In the genomic region with DNA sequence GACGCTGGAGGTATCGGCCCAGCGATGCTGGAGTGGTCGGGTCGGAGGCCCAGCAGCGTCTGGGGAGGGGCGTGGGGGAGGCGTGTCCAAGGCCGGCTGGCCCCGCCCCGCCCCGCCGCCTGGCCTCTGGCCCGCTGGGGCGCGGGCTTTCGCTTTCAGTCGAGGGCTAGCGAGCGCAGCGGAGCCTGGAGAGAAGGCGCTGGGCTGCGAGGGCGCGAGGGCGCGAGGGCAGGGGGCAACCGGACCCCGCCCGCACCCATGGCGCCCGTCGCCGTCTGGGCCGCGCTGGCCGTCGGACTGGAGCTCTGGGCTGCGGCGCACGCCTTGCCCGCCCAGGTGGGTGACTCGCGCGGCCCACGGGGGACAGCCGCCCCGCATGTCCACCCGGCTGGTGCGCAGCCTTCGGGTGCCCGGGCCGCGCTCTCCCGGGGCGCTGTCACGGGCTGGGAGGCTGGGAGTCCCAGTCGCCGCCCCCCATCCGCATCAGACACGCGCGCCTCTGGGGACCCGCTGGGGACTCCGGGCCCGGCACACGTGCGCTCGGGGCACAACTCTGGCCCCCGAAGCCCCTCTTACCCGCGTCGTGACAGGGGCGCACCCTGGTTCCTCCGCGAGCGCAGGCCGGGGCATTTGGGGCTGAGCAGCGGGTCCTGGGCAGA, we compare ENCODE assay signal across 1 cellular context.
TF ChIP-seq lines count a peak whose summit lies in the region.

A gene (plus strand): TSS at position 158 of the 659 bp plus-strand sequence. CDS start 101 bp downstream, at position 259.

TF ChIP-seq in K562, 482 proteins besides CTCF, POLR2A, EP300 and RAD21 (continued from another document and continues in another):
- TF ChIP-seq, protein P1, sequence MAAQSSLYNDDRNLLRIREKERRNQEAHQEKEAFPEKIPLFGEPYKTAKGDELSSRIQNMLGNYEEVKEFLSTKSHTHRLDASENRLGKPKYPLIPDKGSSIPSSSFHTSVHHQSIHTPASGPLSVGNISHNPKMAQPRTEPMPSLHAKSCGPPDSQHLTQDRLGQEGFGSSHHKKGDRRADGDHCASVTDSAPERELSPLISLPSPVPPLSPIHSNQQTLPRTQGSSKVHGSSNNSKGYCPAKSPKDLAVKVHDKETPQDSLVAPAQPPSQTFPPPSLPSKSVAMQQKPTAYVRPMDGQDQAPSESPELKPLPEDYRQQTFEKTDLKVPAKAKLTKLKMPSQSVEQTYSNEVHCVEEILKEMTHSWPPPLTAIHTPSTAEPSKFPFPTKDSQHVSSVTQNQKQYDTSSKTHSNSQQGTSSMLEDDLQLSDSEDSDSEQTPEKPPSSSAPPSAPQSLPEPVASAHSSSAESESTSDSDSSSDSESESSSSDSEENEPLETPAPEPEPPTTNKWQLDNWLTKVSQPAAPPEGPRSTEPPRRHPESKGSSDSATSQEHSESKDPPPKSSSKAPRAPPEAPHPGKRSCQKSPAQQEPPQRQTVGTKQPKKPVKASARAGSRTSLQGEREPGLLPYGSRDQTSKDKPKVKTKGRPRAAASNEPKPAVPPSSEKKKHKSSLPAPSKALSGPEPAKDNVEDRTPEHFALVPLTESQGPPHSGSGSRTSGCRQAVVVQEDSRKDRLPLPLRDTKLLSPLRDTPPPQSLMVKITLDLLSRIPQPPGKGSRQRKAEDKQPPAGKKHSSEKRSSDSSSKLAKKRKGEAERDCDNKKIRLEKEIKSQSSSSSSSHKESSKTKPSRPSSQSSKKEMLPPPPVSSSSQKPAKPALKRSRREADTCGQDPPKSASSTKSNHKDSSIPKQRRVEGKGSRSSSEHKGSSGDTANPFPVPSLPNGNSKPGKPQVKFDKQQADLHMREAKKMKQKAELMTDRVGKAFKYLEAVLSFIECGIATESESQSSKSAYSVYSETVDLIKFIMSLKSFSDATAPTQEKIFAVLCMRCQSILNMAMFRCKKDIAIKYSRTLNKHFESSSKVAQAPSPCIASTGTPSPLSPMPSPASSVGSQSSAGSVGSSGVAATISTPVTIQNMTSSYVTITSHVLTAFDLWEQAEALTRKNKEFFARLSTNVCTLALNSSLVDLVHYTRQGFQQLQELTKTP (IDR thresholded peaks at IDR 0.05; ENCODE audit: low read depth in 1 of 2, partially characterized antibody in 2 of 2): no peak
- TF ChIP-seq PCBP1 (IDR thresholded peaks at IDR 0.05; ENCODE audit: low read depth, low read length, poor library complexity, severe bottlenecking) (peak; percentile 42), LEF1 (IDR thresholded peaks at IDR 0.05) (no peak), SOX6 (IDR thresholded peaks at IDR 0.05) (peak; percentile 28; the same call in 1 of the 2 replicates), ZSCAN29 (IDR thresholded peaks at IDR 0.05) (no peak), BRCA1 (IDR thresholded peaks at IDR 0.05) (no peak), BRCA1 (CRISPR knock-in tag; IDR thresholded peaks at IDR 0.05) (no peak), RFX1 (IDR thresholded peaks at IDR 0.05) (no peak), ZNF695 (CRISPR knock-in tag; IDR thresholded peaks at IDR 0.05) (no peak), ETV5 (CRISPR knock-in tag; IDR thresholded peaks at IDR 0.05; ENCODE audit: low read depth) (no peak), ZNF785 (CRISPR knock-in tag; IDR thresholded peaks at IDR 0.05) (no peak), HMG20A (CRISPR knock-in tag; conservative IDR thresholded peaks at IDR 0.05) (no peak), MAFK (IDR thresholded peaks at IDR 0.05; ENCODE audit: low read length) (no peak), HDAC8 (tag; IDR thresholded peaks at IDR 0.05) (peak; percentile 77; the same call in 1 of the 2 replicates), ZNF551 (CRISPR knock-in tag; IDR thresholded peaks at IDR 0.05) (no peak), E2F3 (CRISPR knock-in tag; IDR thresholded peaks at IDR 0.05) (peak; percentile 83; the same call in 1 of the 2 replicates), SMARCA5 (IDR thresholded peaks at IDR 0.05) (no peak), SMARCE1 (IDR thresholded peaks at IDR 0.05) (no peak), PURB (CRISPR knock-in tag; IDR thresholded peaks at IDR 0.05; ENCODE audit: low read depth) (no peak), ZNF583 (CRISPR knock-in tag; IDR thresholded peaks at IDR 0.05) (no peak), ZFP36 (IDR thresholded peaks at IDR 0.05; ENCODE audit: low read depth, low read length, partially characterized antibody) (peak; percentile 71), ZNF239 (CRISPR knock-in tag; IDR thresholded peaks at IDR 0.05) (no peak), U2AF2 (optimal IDR thresholded peaks at IDR 0.05; ENCODE audit: low read depth, low read length) (no peak), HCFC1 (IDR thresholded peaks at IDR 0.05; ENCODE audit: low read depth, low read length) (0 out of 2 replicates have a peak, but pooled peaks have one; percentile 32), HIVEP1 (CRISPR knock-in tag; IDR thresholded peaks at IDR 0.05) (no peak), ZNF79 (CRISPR knock-in tag; IDR thresholded peaks at IDR 0.05; ENCODE audit: low read depth) (no peak), IRF2 (CRISPR knock-in tag; IDR thresholded peaks at IDR 0.05) (0 out of 2 replicates have a peak, but pooled peaks have one; percentile 61), NFIX (CRISPR knock-in tag; IDR thresholded peaks at IDR 0.05; ENCODE audit: low read depth) (no peak), FOXJ2 (tag; IDR thresholded peaks at IDR 0.05) (no peak), CHD4 (IDR thresholded peaks at IDR 0.05; ENCODE audit: insufficient read depth, insufficient replicate concordance, low read depth, low read length, poor library complexity, severe bottlenecking) (no peak), KDM1A (IDR thresholded peaks at IDR 0.05) (no peak)
- TF ChIP-seq, protein P2, sequence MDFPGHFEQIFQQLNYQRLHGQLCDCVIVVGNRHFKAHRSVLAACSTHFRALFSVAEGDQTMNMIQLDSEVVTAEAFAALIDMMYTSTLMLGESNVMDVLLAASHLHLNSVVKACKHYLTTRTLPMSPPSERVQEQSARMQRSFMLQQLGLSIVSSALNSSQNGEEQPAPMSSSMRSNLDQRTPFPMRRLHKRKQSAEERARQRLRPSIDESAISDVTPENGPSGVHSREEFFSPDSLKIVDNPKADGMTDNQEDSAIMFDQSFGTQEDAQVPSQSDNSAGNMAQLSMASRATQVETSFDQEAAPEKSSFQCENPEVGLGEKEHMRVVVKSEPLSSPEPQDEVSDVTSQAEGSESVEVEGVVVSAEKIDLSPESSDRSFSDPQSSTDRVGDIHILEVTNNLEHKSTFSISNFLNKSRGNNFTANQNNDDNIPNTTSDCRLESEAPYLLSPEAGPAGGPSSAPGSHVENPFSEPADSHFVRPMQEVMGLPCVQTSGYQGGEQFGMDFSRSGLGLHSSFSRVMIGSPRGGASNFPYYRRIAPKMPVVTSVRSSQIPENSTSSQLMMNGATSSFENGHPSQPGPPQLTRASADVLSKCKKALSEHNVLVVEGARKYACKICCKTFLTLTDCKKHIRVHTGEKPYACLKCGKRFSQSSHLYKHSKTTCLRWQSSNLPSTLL (IDR thresholded peaks at IDR 0.05): no peak
- TF ChIP-seq, protein P3, sequence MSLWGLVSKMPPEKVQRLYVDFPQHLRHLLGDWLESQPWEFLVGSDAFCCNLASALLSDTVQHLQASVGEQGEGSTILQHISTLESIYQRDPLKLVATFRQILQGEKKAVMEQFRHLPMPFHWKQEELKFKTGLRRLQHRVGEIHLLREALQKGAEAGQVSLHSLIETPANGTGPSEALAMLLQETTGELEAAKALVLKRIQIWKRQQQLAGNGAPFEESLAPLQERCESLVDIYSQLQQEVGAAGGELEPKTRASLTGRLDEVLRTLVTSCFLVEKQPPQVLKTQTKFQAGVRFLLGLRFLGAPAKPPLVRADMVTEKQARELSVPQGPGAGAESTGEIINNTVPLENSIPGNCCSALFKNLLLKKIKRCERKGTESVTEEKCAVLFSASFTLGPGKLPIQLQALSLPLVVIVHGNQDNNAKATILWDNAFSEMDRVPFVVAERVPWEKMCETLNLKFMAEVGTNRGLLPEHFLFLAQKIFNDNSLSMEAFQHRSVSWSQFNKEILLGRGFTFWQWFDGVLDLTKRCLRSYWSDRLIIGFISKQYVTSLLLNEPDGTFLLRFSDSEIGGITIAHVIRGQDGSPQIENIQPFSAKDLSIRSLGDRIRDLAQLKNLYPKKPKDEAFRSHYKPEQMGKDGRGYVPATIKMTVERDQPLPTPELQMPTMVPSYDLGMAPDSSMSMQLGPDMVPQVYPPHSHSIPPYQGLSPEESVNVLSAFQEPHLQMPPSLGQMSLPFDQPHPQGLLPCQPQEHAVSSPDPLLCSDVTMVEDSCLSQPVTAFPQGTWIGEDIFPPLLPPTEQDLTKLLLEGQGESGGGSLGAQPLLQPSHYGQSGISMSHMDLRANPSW (CRISPR knock-in tag; IDR thresholded peaks at IDR 0.05): no peak
- TF ChIP-seq, protein P4, sequence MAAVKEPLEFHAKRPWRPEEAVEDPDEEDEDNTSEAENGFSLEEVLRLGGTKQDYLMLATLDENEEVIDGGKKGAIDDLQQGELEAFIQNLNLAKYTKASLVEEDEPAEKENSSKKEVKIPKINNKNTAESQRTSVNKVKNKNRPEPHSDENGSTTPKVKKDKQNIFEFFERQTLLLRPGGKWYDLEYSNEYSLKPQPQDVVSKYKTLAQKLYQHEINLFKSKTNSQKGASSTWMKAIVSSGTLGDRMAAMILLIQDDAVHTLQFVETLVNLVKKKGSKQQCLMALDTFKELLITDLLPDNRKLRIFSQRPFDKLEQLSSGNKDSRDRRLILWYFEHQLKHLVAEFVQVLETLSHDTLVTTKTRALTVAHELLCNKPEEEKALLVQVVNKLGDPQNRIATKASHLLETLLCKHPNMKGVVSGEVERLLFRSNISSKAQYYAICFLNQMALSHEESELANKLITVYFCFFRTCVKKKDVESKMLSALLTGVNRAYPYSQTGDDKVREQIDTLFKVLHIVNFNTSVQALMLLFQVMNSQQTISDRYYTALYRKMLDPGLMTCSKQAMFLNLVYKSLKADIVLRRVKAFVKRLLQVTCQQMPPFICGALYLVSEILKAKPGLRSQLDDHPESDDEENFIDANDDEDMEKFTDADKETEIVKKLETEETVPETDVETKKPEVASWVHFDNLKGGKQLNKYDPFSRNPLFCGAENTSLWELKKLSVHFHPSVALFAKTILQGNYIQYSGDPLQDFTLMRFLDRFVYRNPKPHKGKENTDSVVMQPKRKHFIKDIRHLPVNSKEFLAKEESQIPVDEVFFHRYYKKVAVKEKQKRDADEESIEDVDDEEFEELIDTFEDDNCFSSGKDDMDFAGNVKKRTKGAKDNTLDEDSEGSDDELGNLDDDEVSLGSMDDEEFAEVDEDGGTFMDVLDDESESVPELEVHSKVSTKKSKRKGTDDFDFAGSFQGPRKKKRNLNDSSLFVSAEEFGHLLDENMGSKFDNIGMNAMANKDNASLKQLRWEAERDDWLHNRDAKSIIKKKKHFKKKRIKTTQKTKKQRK (IDR thresholded peaks at IDR 0.05; ENCODE audit: borderline replicate concordance, low read depth, low read length): no peak
- TF ChIP-seq, protein P5, sequence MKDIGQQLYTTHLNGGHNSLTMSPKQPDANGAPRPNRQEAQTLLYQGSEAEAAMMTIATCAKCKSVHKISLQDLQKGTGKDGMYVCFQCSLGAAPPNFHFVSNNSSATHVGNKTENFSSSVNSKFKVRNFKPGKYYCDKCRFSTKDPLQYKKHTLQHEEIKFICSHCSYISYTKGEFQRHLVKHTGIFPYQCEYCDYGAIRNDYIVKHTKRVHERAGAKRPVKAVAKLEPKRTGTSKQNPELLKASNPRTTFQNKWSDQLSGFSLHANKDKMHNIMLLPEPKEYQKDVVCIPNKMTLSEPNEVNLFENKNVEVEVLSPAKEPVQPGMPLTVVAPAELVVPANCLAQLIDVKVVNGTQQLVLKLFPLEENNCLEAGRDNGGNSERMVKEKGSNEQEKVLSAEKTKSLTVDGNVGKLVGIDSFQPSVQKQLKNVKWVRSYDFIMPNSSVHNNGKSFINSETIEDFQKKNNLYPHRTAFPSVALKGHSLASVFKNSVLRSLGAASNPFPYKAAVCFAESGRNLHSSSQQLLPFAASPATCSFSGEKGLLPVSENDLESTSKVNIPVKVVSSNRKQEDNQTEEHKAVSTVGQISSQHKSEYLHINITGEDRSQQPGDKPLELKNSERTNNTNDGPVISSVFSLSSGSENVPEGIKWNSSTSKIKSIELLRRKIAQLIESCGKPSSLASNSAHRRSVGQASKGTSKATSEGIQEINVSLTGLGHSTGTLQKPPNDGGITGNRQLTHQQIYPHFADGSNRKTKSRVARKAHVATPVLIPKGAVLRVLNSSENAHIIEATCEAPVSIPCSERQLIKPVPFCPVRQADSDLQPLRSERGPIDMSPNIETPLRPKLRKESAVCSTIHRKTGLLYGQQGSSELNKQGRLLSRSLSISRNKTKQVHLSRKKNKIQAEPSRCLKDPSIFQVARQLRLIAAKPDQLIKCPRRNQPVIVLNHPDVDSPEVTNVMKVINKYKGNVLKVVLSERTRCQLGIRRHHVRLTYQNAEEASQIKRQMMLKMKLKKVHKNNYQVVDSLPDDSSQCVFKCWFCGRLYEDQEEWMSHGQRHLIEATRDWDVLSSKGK (CRISPR knock-in tag; IDR thresholded peaks at IDR 0.05): no peak
- TF ChIP-seq, protein P6, sequence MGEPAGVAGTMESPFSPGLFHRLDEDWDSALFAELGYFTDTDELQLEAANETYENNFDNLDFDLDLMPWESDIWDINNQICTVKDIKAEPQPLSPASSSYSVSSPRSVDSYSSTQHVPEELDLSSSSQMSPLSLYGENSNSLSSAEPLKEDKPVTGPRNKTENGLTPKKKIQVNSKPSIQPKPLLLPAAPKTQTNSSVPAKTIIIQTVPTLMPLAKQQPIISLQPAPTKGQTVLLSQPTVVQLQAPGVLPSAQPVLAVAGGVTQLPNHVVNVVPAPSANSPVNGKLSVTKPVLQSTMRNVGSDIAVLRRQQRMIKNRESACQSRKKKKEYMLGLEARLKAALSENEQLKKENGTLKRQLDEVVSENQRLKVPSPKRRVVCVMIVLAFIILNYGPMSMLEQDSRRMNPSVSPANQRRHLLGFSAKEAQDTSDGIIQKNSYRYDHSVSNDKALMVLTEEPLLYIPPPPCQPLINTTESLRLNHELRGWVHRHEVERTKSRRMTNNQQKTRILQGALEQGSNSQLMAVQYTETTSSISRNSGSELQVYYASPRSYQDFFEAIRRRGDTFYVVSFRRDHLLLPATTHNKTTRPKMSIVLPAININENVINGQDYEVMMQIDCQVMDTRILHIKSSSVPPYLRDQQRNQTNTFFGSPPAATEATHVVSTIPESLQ (CRISPR knock-in tag; IDR thresholded peaks at IDR 0.05): no peak
- TF ChIP-seq, protein P7, sequence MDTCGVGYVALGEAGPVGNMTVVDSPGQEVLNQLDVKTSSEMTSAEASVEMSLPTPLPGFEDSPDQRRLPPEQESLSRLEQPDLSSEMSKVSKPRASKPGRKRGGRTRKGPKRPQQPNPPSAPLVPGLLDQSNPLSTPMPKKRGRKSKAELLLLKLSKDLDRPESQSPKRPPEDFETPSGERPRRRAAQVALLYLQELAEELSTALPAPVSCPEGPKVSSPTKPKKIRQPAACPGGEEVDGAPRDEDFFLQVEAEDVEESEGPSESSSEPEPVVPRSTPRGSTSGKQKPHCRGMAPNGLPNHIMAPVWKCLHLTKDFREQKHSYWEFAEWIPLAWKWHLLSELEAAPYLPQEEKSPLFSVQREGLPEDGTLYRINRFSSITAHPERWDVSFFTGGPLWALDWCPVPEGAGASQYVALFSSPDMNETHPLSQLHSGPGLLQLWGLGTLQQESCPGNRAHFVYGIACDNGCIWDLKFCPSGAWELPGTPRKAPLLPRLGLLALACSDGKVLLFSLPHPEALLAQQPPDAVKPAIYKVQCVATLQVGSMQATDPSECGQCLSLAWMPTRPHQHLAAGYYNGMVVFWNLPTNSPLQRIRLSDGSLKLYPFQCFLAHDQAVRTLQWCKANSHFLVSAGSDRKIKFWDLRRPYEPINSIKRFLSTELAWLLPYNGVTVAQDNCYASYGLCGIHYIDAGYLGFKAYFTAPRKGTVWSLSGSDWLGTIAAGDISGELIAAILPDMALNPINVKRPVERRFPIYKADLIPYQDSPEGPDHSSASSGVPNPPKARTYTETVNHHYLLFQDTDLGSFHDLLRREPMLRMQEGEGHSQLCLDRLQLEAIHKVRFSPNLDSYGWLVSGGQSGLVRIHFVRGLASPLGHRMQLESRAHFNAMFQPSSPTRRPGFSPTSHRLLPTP (IDR thresholded peaks at IDR 0.05; ENCODE audit: borderline replicate concordance, extremely low read depth, insufficient read length): no peak
